In the genomic region with DNA sequence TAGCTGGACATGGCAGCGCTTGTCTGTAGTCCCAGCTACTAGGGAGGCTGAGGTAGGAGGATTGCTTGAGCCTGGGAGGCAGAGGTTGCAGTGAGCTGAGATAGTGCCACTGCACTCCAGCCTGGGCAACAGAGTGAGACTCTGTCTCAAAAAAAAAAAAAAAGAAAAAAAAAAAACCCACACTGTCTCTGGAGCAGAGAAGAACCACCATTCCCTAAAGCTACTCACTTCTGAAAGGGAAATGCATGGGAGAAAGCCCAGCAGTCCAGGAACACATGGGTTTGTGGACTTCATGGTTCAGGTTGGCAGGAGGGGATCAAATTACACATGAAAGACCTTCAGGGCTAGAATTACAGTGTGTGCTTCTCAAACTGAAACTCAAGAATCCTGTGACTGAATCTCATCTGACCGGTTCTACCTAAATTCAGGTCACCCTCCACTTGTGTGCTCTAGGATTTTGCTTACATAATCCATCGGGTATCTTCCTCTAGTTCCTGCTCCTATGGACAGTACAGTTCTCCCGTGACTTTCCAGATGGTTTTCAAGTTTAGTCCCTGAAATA, we compare ENCODE assay signal across 8 cellular contexts. TPM values are rescaled to one million over a fixed set of nuclear protein-coding genes. Genes with fewer than 3 reads are reported as not detected.
DNase-seq lines count a peak whose midpoint lies in the region; ATAC-seq, FAIRE-seq and TF ChIP-seq lines count a peak whose summit lies in the region.

No MANE protein-coding gene starts in this region.

- no peaks in the 10 kb centered on the region for H3K9me3 ChIP-seq in naive thymus-derived CD4-positive, alpha-beta T cell (ENCODE audit: control insufficient read depth in 2 of 3, low read length in 3 of 3)

- POLR2A ChIA-PET in naive thymus-derived CD4-positive, alpha-beta T cell (lab: Charles Lee), result interaction anchor here (0.7 to 1.2 kb wide), 3 partner anchors 9 to 186 kb away, joined by 3 to 6 read pairs (median 5); no protein-coding TSS in a partner anchor

- H3K36me3 Mint-ChIP-seq in naive thymus-derived CD4-positive, alpha-beta T cell, result peaks cover 22 to 73% (median 49%) of the 10 kb centered on the region in 5 donors

- ATAC-seq in naive thymus-derived CD4-positive, alpha-beta T cell, result no peak
- ATAC-seq in GM18907 (IDR thresholded peaks at IDR 0.05; ENCODE audit: unreplicated experiment), result no peak
- ATAC-seq in GM18517 (IDR thresholded peaks at IDR 0.05; ENCODE audit: unreplicated experiment), result no peak

- no peak for FAIRE-seq in GM12891 (lab: Jason Lieb, UNC)

- no peaks in the 10 kb centered on the region for H3K9me3 Mint-ChIP-seq in naive thymus-derived CD4-positive, alpha-beta T cell

- H3K27me3 Mint-ChIP-seq in naive thymus-derived CD4-positive, alpha-beta T cell, result no peaks in the 10 kb centered on the region

- H3K36me3 ChIP-seq in naive thymus-derived CD4-positive, alpha-beta T cell (ENCODE audit: control insufficient read depth in 2 of 3, insufficient read depth in 3 of 3, low read length in 3 of 3), result peaks cover 32 to 98% (median 89%) of the 10 kb centered on the region in 3 experiments

- H3K4me1 Mint-ChIP-seq in naive thymus-derived CD4-positive, alpha-beta T cell, result peaks cover 0 to 59% (median 12%) of the 10 kb centered on the region in 7 donors

- DNase-seq in GM12891 (ENCODE audit: insufficient read length, low spot score) (no peak), NCI-H187 treated with DMSO at 0.1 percent for 48 hours (lab: John Stamatoyannopoulos, UW) (peak; percentile 40), astrocyte of the spinal cord (ENCODE audit: low read depth, low spot score) (peak; percentile 27), caudate nucleus (lab: John Stamatoyannopoulos, UW) (no peak), HuH-7 (ENCODE audit: low spot score) (no peak)
- no peak for DNase-seq in naive thymus-derived CD4-positive, alpha-beta T cell

- CTCF ChIA-PET in naive thymus-derived CD4-positive, alpha-beta T cell (lab: Charles Lee), result interaction anchor here (0.7 to 1.4 kb wide), 3 partner anchors 9 to 186 kb away, joined by 3 to 4 read pairs (median 3); no protein-coding TSS in a partner anchor

- peak overlapping the region; percentile 31 to 91 (median 81) for H3K27ac Mint-ChIP-seq in naive thymus-derived CD4-positive, alpha-beta T cell

- intact Hi-C loops in naive thymus-derived CD4-positive, alpha-beta T cell (cut with micrococcal nuclease), result no loop called here

- H3K27me3 ChIP-seq in naive thymus-derived CD4-positive, alpha-beta T cell (ENCODE audit: control insufficient read depth in 2 of 2, insufficient read depth in 2 of 2, low read length in 2 of 2), result no peaks in the 10 kb centered on the region

- H3K4me1 ChIP-seq in naive thymus-derived CD4-positive, alpha-beta T cell (ENCODE audit: control insufficient read depth in 2 of 2, insufficient read depth in 2 of 2, low read length in 2 of 2), result peaks cover 0 to 6% of the 10 kb centered on the region in 2 donors

- no peak overlapping the region for H3K4me3 ChIP-seq in astrocyte of the spinal cord (ENCODE audit: low read depth, low read length)
- no peak overlapping the region for H3K4me3 ChIP-seq in naive thymus-derived CD4-positive, alpha-beta T cell (ENCODE audit: low read length)

- H3K27ac ChIP-seq in naive thymus-derived CD4-positive, alpha-beta T cell (ENCODE audit: low read depth, low read length), result peak overlapping the region; percentile 31
- H3K27ac ChIP-seq in caudate nucleus (ENCODE audit: low read depth, low read length), result no peak overlapping the region

- in situ Hi-C loops in astrocyte of the spinal cord (cut with HindIII; ENCODE audit: low sequenced_read_pairs), result no loop called here

- H3K4me3 Mint-ChIP-seq in naive thymus-derived CD4-positive, alpha-beta T cell, result no peak overlapping the region

- no peak for TF ChIP-seq CTCF in astrocyte of the spinal cord (IDR thresholded peaks at IDR 0.05; ENCODE audit: low read depth, low read length)

- peak; percentile 63; the same call in 1 of the 2 replicates for TF ChIP-seq POLR2A in GM12891 (IDR thresholded peaks at IDR 0.05; ENCODE audit: low read depth, low read length)

TF ChIP-seq in GM12891, 5 proteins besides CTCF, POLR2A, EP300 and RAD21:
- TF ChIP-seq POU2F2 (IDR thresholded peaks at IDR 0.05; ENCODE audit: low read depth, low read length), result no peak
- peak; percentile 47; the same call in 1 of the 2 replicates for TF ChIP-seq POLR2AphosphoS5 (IDR thresholded peaks at IDR 0.05; ENCODE audit: low read depth, low read length)
TF ChIP-seq in GM12891: peak in this region for 1.

RNA-seq across cellular contexts. Expression of a gene that starts 30.2 kb away (rescaled TPM):
- polyA plus RNA-seq in GM12891 (2012; ENCODE audit: low read depth, missing spikeins), result 0.09 TPM
- total RNA-seq in naive thymus-derived CD4-positive, alpha-beta T cell, result not detected
- not detected for polyA plus RNA-seq in naive thymus-derived CD4-positive, alpha-beta T cell

RNA-seq across cellular contexts. Expression of a gene that starts 46.9 kb away (rescaled TPM):
- 1,208 TPM for polyA plus RNA-seq in GM12891 (2012; ENCODE audit: low read depth, missing spikeins)
- 100 to 1,000 TPM; 293 to 989 (median 355) TPM for total RNA-seq in naive thymus-derived CD4-positive, alpha-beta T cell
- 100 to 1,000 TPM; 764 to 902 TPM for polyA plus RNA-seq in naive thymus-derived CD4-positive, alpha-beta T cell

Comparison
In these comparisons a context has a peak if more than half of its experiments do, and no peak if none do; other contexts are left out.
1. DNase-seq: peak in NCI-H187 treated with DMSO at 0.1 percent for 48 hours (single experiment) and astrocyte of the spinal cord (single experiment); none in GM12891 (single experiment), naive thymus-derived CD4-positive, alpha-beta T cell (0 of 9), caudate nucleus (0 of 61) and HuH-7 (single experiment).